In the genomic region with DNA sequence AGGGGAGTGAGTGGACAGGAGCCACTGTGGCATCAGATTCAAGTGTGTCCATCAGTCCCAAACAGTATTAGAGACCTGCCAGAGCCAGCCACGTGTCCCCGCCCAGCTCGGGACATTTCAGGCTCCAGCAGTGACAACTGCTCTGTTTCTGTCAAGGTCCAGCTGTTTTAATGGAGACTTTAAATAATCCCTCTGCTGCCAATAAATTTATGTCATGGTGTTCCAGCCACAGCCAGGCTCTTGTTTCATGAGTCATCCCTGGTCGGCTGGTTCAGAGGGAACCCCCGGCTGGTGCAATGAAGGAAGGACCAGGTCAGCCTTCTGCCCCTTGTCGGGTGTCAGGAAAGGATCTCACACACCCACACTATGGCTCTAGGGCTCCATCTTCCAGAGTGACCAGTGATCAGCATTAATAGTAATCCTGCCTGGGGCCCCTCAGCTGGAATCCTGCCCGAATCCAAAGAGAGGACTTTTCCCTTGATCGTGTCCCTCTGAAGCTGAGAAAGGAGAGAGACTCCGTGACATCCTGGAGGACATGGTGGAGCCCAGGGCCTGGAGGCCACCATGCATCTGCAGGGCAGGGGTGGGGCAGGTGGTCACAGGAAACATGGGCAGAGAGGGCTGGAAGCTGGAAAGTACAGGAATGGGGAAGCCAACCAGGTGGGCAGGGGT, we compare ENCODE assay signal across 10 cellular contexts.
A peak's percentile ranks its signal among the peaks of the same experiment; 100 is the strongest.
DNase-seq lines count a peak whose midpoint lies in the region; ATAC-seq and TF ChIP-seq lines count a peak whose summit lies in the region.
"Had no signal": no experiment of that assay in that cellular context is flagged by ENCODE, and none has a peak within 500 bp of the region (broad histone marks: within the 10 kb centered on the region; RNA-seq: fewer than 3 reads in every experiment).

No MANE protein-coding gene starts in this region.

- TF ChIP-seq CTCF in PC-3 (conservative IDR thresholded peaks at IDR 0.05; ENCODE audit: low read depth, low read length): no peak
- TF ChIP-seq CTCF in fibroblast of pulmonary artery (IDR thresholded peaks at IDR 0.05; ENCODE audit: low read length, missing control alignments): no peak
- no peak for TF ChIP-seq CTCF in osteocyte (IDR thresholded peaks at IDR 0.05)

- peak; percentile 90 for DNase-seq in Daoy (ENCODE audit: low read depth)
- DNase-seq in PC-3: peak; percentile 67
- peak; percentile 45 for DNase-seq in fibroblast of pulmonary artery (ENCODE audit: low read depth)
- DNase-seq in osteocyte (ENCODE audit: extremely low spot score, unreplicated experiment): peak; percentile 73
- DNase-seq in NOMO-1 (lab: John Stamatoyannopoulos, UW; ENCODE audit: unreplicated experiment in 2 of 2): no peak
- no peak for DNase-seq in DMS153 (lab: John Stamatoyannopoulos, UW)
- DNase-seq in activated CD4-positive, alpha-beta T cell treated with anti-CD3 and anti-CD28 coated beads for 4 hours: no peak
- DNase-seq in hippocampal formation (lab: John Stamatoyannopoulos, UW): no peak
- DNase-seq: GOT3 had no signal

- no peaks in the 10 kb centered on the region for H3K4me1 Mint-ChIP-seq in osteocyte (ENCODE audit: unreplicated experiment)

- no peak overlapping the region for H3K27ac ChIP-seq in PC-3 (ENCODE audit: low read length)

- CTCF ChIA-PET in PC-3 (lab: Charles Lee): no interaction called here

- peaks cover 15% of the 10 kb centered on the region; the same call in 1 of the 2 replicates for H3K4me1 ChIP-seq in PC-3 (ENCODE audit: insufficient read depth, low read length)

- no peaks in the 10 kb centered on the region for H3K79me2 ChIP-seq in PC-3 (ENCODE audit: low read length)

- H3K9me3 ChIP-seq in PC-3 (ENCODE audit: low read length): no peaks in the 10 kb centered on the region

- no peaks in the 10 kb centered on the region for H3K27me3 ChIP-seq in PC-3 (ENCODE audit: low read length)

- no peak overlapping the region for H3K4me3 ChIP-seq in PC-3 (ENCODE audit: low read length)
- H3K4me3 ChIP-seq in fibroblast of pulmonary artery (replicated peaks; ENCODE audit: low read depth, low read length): no peak overlapping the region

- POLR2A ChIA-PET in PC-3 (lab: Charles Lee; ENCODE audit: unreplicated experiment): no interaction called here

- no peak overlapping the region for H3K4me3 Mint-ChIP-seq in osteocyte (ENCODE audit: unreplicated experiment)
- H3K4me3 Mint-ChIP-seq: activated naive CD8-positive, alpha-beta T cell had no signal

- BruUV-seq in PC-3 (replicated peaks; lab: Mats Ljungman, UMichigan): no TSS peak

- no peak overlapping the region for H3K4me2 ChIP-seq in PC-3 (ENCODE audit: low read length)

- no peaks in the 10 kb centered on the region for H4K20me1 ChIP-seq in PC-3 (ENCODE audit: low read length)

- H2AFZ ChIP-seq in PC-3 (ENCODE audit: low read length): no peak overlapping the region

- H3K9me2 ChIP-seq in PC-3 (replicated peaks; ENCODE audit: low read length): no peaks in the 10 kb centered on the region

- intact Hi-C loops in PC-3 (cut with micrococcal nuclease): no loop called here

- no peaks in the 10 kb centered on the region for H3K36me3 Mint-ChIP-seq in osteocyte (ENCODE audit: unreplicated experiment)
- H3K36me3 Mint-ChIP-seq: activated naive CD8-positive, alpha-beta T cell had no signal

- H3F3A ChIP-seq in PC-3 (ENCODE audit: low read length, unreplicated experiment): no peaks in the 10 kb centered on the region

- no peak overlapping the region for H3K9ac ChIP-seq in PC-3 (ENCODE audit: low read length)

- H3K27ac Mint-ChIP-seq in osteocyte (ENCODE audit: unreplicated experiment): no peak overlapping the region
- H3K27ac Mint-ChIP-seq: activated naive CD8-positive, alpha-beta T cell had no signal

- ATAC-seq in PC-3: peak; percentile 29

- no peaks in the 10 kb centered on the region for H3K9me3 Mint-ChIP-seq in osteocyte (ENCODE audit: unreplicated experiment)

- no peaks in the 10 kb centered on the region for H3K36me3 ChIP-seq in PC-3 (ENCODE audit: low read depth, low read length)

- H3K27me3 Mint-ChIP-seq in osteocyte (ENCODE audit: unreplicated experiment): no peaks in the 10 kb centered on the region

Comparison
In these comparisons a context has a peak if more than half of its experiments do, and no peak if none do; other contexts are left out.
1. DNase-seq: peak in Daoy (single experiment), PC-3 (single experiment), fibroblast of pulmonary artery (single experiment) and osteocyte (single experiment); none in NOMO-1 (0 of 2), DMS153 (single experiment), activated CD4-positive, alpha-beta T cell treated with anti-CD3 and anti-CD28 coated beads for 4 hours (0 of 2) and hippocampal formation (0 of 2).